Comparison of ENCODE assay signal across 1 cellular context in the genomic region with DNA sequence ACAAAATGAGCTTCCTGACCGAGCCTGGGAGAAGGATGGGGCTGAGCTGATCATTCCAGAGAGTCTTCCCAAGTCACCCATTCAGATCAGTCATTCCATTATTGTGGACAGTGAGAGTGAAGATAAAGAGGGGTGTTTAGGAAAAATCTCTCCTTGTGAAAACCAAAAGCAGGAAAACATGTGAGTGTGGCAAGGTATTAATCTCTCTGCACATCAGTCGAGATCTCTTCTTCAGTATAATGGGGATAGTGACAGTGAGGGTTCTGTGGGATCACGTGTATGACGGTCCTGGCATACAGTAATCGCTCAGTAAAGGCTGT.
TF ChIP-seq lines count a peak whose summit lies in the region.

No MANE protein-coding gene starts in this region.

TF ChIP-seq in IMR-90, 13 proteins besides CTCF, POLR2A, EP300 and RAD21:
- TF ChIP-seq MAZ (IDR thresholded peaks at IDR 0.05; ENCODE audit: borderline replicate concordance, low read depth, low read length) (no peak), CEBPB (IDR thresholded peaks at IDR 0.05; ENCODE audit: low read depth, low read length) (no peak), FOS (IDR thresholded peaks at IDR 0.05; ENCODE audit: low read depth, low read length) (no peak), MAFK (IDR thresholded peaks at IDR 0.05; ENCODE audit: low read depth, low read length) (no peak), RCOR1 (IDR thresholded peaks at IDR 0.05; ENCODE audit: insufficient replicate concordance, low read length) (no peak), NFE2L2 (IDR thresholded peaks at IDR 0.05; ENCODE audit: low read depth, low read length) (no peak), SMC3 (IDR thresholded peaks at IDR 0.05; ENCODE audit: low read depth, low read length) (no peak), RFX5 (IDR thresholded peaks at IDR 0.05; ENCODE audit: low read depth, low read length) (no peak), BHLHE40 (IDR thresholded peaks at IDR 0.05; ENCODE audit: low read depth, low read length) (no peak), CHD1 (IDR thresholded peaks at IDR 0.05; ENCODE audit: low read depth, low read length) (no peak), ELK1 (IDR thresholded peaks at IDR 0.05; ENCODE audit: borderline replicate concordance, low read depth, low read length) (no peak), MXI1 (IDR thresholded peaks at IDR 0.05; ENCODE audit: borderline replicate concordance, low read depth, low read length) (no peak)
- TF ChIP-seq, protein P1, sequence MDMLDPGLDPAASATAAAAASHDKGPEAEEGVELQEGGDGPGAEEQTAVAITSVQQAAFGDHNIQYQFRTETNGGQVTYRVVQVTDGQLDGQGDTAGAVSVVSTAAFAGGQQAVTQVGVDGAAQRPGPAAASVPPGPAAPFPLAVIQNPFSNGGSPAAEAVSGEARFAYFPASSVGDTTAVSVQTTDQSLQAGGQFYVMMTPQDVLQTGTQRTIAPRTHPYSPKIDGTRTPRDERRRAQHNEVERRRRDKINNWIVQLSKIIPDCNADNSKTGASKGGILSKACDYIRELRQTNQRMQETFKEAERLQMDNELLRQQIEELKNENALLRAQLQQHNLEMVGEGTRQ (IDR thresholded peaks at IDR 0.05; ENCODE audit: low read depth, low read length) = no peak
TF ChIP-seq in IMR-90: peak in this region for 0.
